ENCODE assay signal across 3 cellular contexts in genomic region chr17:18732438-18732837, GRCh38. TPM values are rescaled to one million over a fixed set of nuclear protein-coding genes. Genes with fewer than 3 reads are reported as not detected.
"Had no signal": no experiment of that assay in that cellular context is flagged by ENCODE, and none has a peak within 500 bp of the region (broad histone marks: within the 10 kb centered on the region; RNA-seq: fewer than 3 reads in every experiment).

No MANE protein-coding gene starts in this region.

RNA-seq across cellular contexts. Expression of gene FBXW10, which starts 11.4 kb away (rescaled TPM):
- total RNA-seq: activated CD4-positive, alpha-beta memory T cell treated with anti-CD3 and anti-CD28 coated beads, Interleukin-2, amount 10 ng/mL, durations not matched to agents 7 days and 5 days; LHCN-M2; T-helper 2 cell treated with Interferon-gamma antibody and Interleukin-4, amounts not matched to agents 100 ng/mL and 5 ng/mL, for 36 hours had no signal
